ENCODE assay signal across 9 cellular contexts in genomic region chr16:20020976-20021375, GRCh38. TPM values are rescaled to one million over a fixed set of nuclear protein-coding genes. Genes with fewer than 3 reads are reported as not detected.
"Had no signal": no experiment of that assay in that cellular context is flagged by ENCODE, and none has a peak within 500 bp of the region (broad histone marks: within the 10 kb centered on the region; RNA-seq: fewer than 3 reads in every experiment).

No MANE protein-coding gene starts in this region.

- H3K4me3 ChIP-seq: GM12878 had no signal

- DNase-seq: GDM1, GF-D8 had no signal

- FAIRE-seq: G401.6, GM12878, GM12891, GM12892, GM18507, GM19239 had no signal

- ATAC-seq: GM12878 had no signal

RNA-seq across cellular contexts. Expression of gene GPR139, which starts 52.7 kb away (rescaled TPM):
- total RNA-seq: G401, GM12878 had no signal
- polyA plus RNA-seq: GM12878 had no signal
